In the genomic region with DNA sequence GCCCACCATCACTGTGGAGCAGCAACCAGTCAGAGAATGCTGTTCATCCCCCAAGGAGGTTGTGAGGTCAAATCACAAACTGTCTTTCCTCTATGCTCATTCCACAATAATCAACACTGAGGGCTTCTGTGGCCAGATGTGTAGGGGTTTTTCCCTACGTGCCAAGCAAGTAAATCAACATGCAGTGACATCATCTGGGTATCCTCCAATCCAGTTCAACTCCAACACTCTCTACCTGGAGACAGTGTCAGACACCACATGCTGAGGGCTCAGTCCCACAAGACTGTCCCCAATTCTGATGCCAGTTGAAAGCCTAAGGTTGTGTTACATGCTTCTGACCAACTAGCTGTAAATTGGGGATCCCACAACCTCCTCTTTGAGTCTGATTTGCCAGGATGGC, we compare ENCODE assay signal across 1 cellular context.
TF ChIP-seq lines count a peak whose summit lies in the region.

No MANE protein-coding gene starts in this region.

TF ChIP-seq in GM23338, 12 proteins besides CTCF, POLR2A, EP300 and RAD21 (continued from another document):
- TF ChIP-seq, protein P1, sequence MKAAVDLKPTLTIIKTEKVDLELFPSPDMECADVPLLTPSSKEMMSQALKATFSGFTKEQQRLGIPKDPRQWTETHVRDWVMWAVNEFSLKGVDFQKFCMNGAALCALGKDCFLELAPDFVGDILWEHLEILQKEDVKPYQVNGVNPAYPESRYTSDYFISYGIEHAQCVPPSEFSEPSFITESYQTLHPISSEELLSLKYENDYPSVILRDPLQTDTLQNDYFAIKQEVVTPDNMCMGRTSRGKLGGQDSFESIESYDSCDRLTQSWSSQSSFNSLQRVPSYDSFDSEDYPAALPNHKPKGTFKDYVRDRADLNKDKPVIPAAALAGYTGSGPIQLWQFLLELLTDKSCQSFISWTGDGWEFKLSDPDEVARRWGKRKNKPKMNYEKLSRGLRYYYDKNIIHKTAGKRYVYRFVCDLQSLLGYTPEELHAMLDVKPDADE (IDR thresholded peaks at IDR 0.05), result no peak
- TF ChIP-seq CREB1 (CRISPR knock-in tag; IDR thresholded peaks at IDR 0.05; ENCODE audit: low read depth) (no peak), EZH2phosphoT487 (IDR thresholded peaks at IDR 0.05; ENCODE audit: unreplicated experiment) (no peak), ZNF331 (CRISPR knock-in tag; IDR thresholded peaks at IDR 0.05; ENCODE audit: low read depth) (no peak), STAT1 (IDR thresholded peaks at IDR 0.05; ENCODE audit: unreplicated experiment) (no peak)
- TF ChIP-seq, protein P2, sequence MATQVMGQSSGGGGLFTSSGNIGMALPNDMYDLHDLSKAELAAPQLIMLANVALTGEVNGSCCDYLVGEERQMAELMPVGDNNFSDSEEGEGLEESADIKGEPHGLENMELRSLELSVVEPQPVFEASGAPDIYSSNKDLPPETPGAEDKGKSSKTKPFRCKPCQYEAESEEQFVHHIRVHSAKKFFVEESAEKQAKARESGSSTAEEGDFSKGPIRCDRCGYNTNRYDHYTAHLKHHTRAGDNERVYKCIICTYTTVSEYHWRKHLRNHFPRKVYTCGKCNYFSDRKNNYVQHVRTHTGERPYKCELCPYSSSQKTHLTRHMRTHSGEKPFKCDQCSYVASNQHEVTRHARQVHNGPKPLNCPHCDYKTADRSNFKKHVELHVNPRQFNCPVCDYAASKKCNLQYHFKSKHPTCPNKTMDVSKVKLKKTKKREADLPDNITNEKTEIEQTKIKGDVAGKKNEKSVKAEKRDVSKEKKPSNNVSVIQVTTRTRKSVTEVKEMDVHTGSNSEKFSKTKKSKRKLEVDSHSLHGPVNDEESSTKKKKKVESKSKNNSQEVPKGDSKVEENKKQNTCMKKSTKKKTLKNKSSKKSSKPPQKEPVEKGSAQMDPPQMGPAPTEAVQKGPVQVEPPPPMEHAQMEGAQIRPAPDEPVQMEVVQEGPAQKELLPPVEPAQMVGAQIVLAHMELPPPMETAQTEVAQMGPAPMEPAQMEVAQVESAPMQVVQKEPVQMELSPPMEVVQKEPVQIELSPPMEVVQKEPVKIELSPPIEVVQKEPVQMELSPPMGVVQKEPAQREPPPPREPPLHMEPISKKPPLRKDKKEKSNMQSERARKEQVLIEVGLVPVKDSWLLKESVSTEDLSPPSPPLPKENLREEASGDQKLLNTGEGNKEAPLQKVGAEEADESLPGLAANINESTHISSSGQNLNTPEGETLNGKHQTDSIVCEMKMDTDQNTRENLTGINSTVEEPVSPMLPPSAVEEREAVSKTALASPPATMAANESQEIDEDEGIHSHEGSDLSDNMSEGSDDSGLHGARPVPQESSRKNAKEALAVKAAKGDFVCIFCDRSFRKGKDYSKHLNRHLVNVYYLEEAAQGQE (IDR thresholded peaks at IDR 0.05; ENCODE audit: unreplicated experiment), result no peak
TF ChIP-seq in GM23338: peak in this region for 0.
